ENCODE assay signal across 21 cellular contexts in genomic region chr3:192986399-192986798, GRCh38.
"Had no signal": no experiment of that assay in that cellular context is flagged by ENCODE, and none has a peak within 500 bp of the region (broad histone marks: within the 10 kb centered on the region; RNA-seq: fewer than 3 reads in every experiment).

No MANE protein-coding gene starts in this region.

- H3K36me3 ChIP-seq: cardiac muscle cell, heart right ventricle, lower lobe of right lung, neural progenitor cell, sigmoid colon, transverse colon had no signal

- ATAC-seq: heart right ventricle; left lobe of liver; lower lobe of right lung; naive thymus-derived CD4-positive, alpha-beta T cell; stimulated activated naive B cell treated with anti-CD40 and anti-IgM and Interleukin-4, amounts not matched to agents 10 μg/mL and 1 μg/mL and 100 μg/mL, for 72 hours had no signal

- DNase-seq: activated CD4-positive, alpha-beta T cell treated with anti-CD3 and anti-CD28 coated beads for 4 hours; activated CD4-positive, alpha-beta T cell treated with anti-CD3 and anti-CD28 coated beads, Interleukin-2, amount 50 U/mL, for 48 hours; activated CD4-positive, CD25-positive, alpha-beta regulatory T cell; activated effector memory CD4-positive, alpha-beta T cell treated with anti-CD3 and anti-CD28 coated beads, Interleukin-2, amount 50 U/mL, for 16 hours; activated naive CD4-positive, alpha-beta T cell treated with anti-CD3 and anti-CD28 coated beads, Interleukin-2, amount 10 ng/mL, durations not matched to agents 7 days and 5 days; activated T-cell treated with anti-CD3 and anti-CD28 coated beads for 4 hours; cortex of kidney; heart right ventricle; kidney; lower lobe of right lung; naive thymus-derived CD4-positive, alpha-beta T cell; sigmoid colon; stimulated activated CD4-positive, alpha-beta T cell treated with anti-CD3 and anti-CD28 coated beads, Interleukin-2, amount 100 ng/mL, for 48 hours; stimulated activated CD8-positive, alpha-beta memory T cell treated with anti-CD3 and anti-CD28 coated beads, Interleukin-4, amount 100 ng/mL, for 48 hours; stimulated activated naive B cell treated with anti-CD40 and anti-IgM and Interleukin-4, amounts not matched to agents 10 μg/mL and 1 μg/mL and 100 μg/mL, for 72 hours; T1000; transverse colon had no signal

- H3K27ac ChIP-seq: cardiac muscle cell, epithelial cell of prostate, heart right ventricle, lower lobe of right lung, neural progenitor cell, sigmoid colon, transverse colon had no signal

- H3K9me3 ChIP-seq: heart right ventricle, lower lobe of right lung, sigmoid colon, transverse colon had no signal

- H3K4me3 ChIP-seq: cardiac muscle cell, heart right ventricle, lower lobe of right lung, neural progenitor cell, sigmoid colon, transverse colon had no signal

- H3K4me2 ChIP-seq: neural progenitor cell had no signal

- H3K9ac ChIP-seq: neural progenitor cell had no signal

- H3K27me3 ChIP-seq: cardiac muscle cell, heart right ventricle, neural progenitor cell, sigmoid colon, transverse colon had no signal

- H3K4me1 ChIP-seq: heart right ventricle, lower lobe of right lung, neural progenitor cell, sigmoid colon, transverse colon had no signal
